ENCODE assay signal across 7 cellular contexts in genomic region chr6:50902260-50902659, GRCh38.
"Had no signal": no experiment of that assay in that cellular context is flagged by ENCODE, and none has a peak within 500 bp of the region (broad histone marks: within the 10 kb centered on the region; RNA-seq: fewer than 3 reads in every experiment).

No MANE protein-coding gene starts in this region.

- FAIRE-seq: H1, H54, HTR-8/SVneo had no signal

- H3K4me3 ChIP-seq: GM23338 had no signal

- DNase-seq: H9, HCEC 1CT, KG1 had no signal

- ATAC-seq: GM23338 had no signal

- H3K4me2 ChIP-seq: GM23338 had no signal
